ENCODE assay signal across 1 cellular context in the genomic region with DNA sequence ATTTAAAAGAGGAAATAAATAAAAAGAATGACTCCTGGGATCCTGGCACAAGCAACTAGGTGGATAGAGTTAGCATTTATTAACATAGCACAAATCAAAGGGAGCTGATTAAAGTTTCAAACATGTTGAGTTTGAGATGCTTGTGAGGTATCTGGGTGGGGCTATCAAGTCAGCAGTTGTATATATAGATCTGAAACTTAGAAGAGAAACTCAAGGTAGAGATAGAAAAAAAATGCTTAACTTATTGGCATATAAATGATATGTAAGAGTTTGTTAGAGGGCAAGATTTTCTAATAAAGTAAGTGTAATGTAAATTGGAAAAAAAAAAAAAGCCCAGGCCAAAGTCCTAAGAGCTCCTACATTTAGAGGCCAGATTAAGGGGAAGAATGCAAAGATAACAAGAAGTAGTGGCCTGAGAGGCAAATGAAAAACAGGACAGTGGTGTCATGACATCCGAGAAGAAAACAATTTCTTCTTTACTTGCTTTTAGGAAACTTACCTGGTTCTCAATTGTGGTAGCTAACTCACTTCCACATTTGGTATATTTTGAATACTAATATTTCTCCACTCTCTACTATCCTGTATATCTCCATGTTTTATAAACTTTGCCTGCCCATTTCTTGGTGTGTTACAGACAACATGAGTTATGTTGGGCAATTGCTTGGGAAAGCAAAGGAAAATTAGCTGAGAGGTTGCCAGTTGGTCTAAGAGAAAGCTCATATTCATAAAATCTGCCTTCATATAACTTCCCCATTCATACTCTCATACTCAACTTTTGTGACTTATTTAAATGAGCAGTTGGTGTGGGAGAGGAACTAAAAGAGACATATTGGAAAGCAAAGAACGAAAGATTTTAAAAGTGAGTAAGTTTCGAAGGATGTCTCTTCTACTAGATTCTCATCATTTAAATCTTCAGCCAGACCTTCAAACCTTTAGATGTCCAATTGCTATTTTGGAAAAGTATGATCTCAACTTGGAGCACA.
TF ChIP-seq lines count a peak whose summit lies in the region.

No MANE protein-coding gene starts in this region.

TF ChIP-seq in GM12878, 131 proteins besides CTCF, POLR2A, EP300 and RAD21 (continued from another document):
- TF ChIP-seq, protein P1, sequence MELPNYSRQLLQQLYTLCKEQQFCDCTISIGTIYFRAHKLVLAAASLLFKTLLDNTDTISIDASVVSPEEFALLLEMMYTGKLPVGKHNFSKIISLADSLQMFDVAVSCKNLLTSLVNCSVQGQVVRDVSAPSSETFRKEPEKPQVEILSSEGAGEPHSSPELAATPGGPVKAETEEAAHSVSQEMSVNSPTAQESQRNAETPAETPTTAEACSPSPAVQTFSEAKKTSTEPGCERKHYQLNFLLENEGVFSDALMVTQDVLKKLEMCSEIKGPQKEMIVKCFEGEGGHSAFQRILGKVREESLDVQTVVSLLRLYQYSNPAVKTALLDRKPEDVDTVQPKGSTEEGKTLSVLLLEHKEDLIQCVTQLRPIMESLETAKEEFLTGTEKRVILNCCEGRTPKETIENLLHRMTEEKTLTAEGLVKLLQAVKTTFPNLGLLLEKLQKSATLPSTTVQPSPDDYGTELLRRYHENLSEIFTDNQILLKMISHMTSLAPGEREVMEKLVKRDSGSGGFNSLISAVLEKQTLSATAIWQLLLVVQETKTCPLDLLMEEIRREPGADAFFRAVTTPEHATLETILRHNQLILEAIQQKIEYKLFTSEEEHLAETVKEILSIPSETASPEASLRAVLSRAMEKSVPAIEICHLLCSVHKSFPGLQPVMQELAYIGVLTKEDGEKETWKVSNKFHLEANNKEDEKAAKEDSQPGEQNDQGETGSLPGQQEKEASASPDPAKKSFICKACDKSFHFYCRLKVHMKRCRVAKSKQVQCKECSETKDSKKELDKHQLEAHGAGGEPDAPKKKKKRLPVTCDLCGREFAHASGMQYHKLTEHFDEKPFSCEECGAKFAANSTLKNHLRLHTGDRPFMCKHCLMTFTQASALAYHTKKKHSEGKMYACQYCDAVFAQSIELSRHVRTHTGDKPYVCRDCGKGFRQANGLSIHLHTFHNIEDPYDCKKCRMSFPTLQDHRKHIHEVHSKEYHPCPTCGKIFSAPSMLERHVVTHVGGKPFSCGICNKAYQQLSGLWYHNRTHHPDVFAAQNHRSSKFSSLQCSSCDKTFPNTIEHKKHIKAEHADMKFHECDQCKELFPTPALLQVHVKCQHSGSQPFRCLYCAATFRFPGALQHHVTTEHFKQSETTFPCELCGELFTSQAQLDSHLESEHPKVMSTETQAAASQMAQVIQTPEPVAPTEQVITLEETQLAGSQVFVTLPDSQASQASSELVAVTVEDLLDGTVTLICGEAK (IDR thresholded peaks at IDR 0.05; ENCODE audit: borderline replicate concordance) = no peak
- TF ChIP-seq MTA2 (IDR thresholded peaks at IDR 0.05; ENCODE audit: low read depth) = no peak
